8 cellular contexts compared by ENCODE assay signal in genomic region chr6:26251354-26252081, GRCh38.
A peak's percentile ranks its signal among the peaks of the same experiment; 100 is the strongest.
DNase-seq lines count a peak whose midpoint lies in the region; ATAC-seq and TF ChIP-seq lines count a peak whose summit lies in the region.

No MANE protein-coding gene starts in this region.

- H3K4me1 ChIP-seq in esophagus squamous epithelium (peaks cover 0 to 52% (median 0%) of the 10 kb centered on the region in 3 donors), transverse colon (peaks cover 3 to 17% (median 8%) of the 10 kb centered on the region in 4 donors)

- in situ Hi-C loops in transverse colon (cut with MboI; ENCODE audit: low pct_ligation_motif_present in 1 of 4, low pct_unique_long_range_greater_than_20kb in 1 of 4, low sequenced_read_pairs in 3 of 4) = no loop called here

- H3K36me3 ChIP-seq in esophagus squamous epithelium (no peaks in the 10 kb centered on the region), transverse colon (no peaks in the 10 kb centered on the region)

- TF ChIP-seq CTCF in AG09309 (IDR thresholded peaks at IDR 0.05; ENCODE audit: control insufficient read depth, insufficient read depth, low read depth, low read length, missing control alignments) (no peak), esophagus squamous epithelium (IDR thresholded peaks at IDR 0.05) (no peak), transverse colon (IDR thresholded peaks at IDR 0.05) (no peak)

- peak overlapping the region; percentile 40 for H3K4me3 ChIP-seq in AG09309 (ENCODE audit: control insufficient read depth, low read depth, low read length)
- peak overlapping the region; percentile 38 to 65 (median 57) for H3K4me3 ChIP-seq in esophagus squamous epithelium
- peak overlapping the region; percentile 9 to 54 (median 43) for H3K4me3 ChIP-seq in transverse colon

- peaks cover 39% of the 10 kb centered on the region for H3K4me1 Mint-ChIP-seq in activated T-cell treated with anti-CD3 and anti-CD28 coated beads, Interleukin-2, amount 50 U/mL, for 4 hours (ENCODE audit: low read depth)
- H3K4me1 Mint-ChIP-seq in naive B cell = peaks cover 32 to 48% (median 43%) of the 10 kb centered on the region in 3 donors

- H3K27ac Mint-ChIP-seq in naive B cell = peak overlapping the region; percentile 54 to 97 (median 88)

- H3K27ac ChIP-seq in esophagus squamous epithelium (peak overlapping the region; percentile 83 to 96 (median 92)), transverse colon (peak overlapping the region; percentile 85 to 93 (median 89))

- H3K9me3 ChIP-seq in esophagus squamous epithelium (no peaks in the 10 kb centered on the region), transverse colon (no peaks in the 10 kb centered on the region)

- no peaks in the 10 kb centered on the region for H3K9me3 Mint-ChIP-seq in activated T-cell treated with anti-CD3 and anti-CD28 coated beads, Interleukin-2, amount 50 U/mL, for 4 hours
- peaks cover 0 to 6% (median 0%) of the 10 kb centered on the region in 7 donors for H3K9me3 Mint-ChIP-seq in naive B cell

- DNase-seq in AG09309 (ENCODE audit: low read depth) = no peak
- DNase-seq in NOMO-1 treated with dmso at 0.1 percent for 144 hours (lab: John Stamatoyannopoulos, UW; ENCODE audit: unreplicated experiment) = peak; percentile 88
- peak; percentile 27 for DNase-seq in activated T-cell treated with anti-CD3 and anti-CD28 coated beads, Interleukin-2, amount 50 U/mL, for 4 hours
- no peak for DNase-seq in esophagus squamous epithelium (lab: John Stamatoyannopoulos, UW)
- peak; percentile 69 for DNase-seq in naive B cell
- DNase-seq in transverse colon = peak; percentile 82

- no peaks in the 10 kb centered on the region for H3K36me3 Mint-ChIP-seq in activated T-cell treated with anti-CD3 and anti-CD28 coated beads, Interleukin-2, amount 50 U/mL, for 4 hours (ENCODE audit: insufficient read depth)
- no peaks in the 10 kb centered on the region for H3K36me3 Mint-ChIP-seq in naive B cell

- ATAC-seq in GM19035 (IDR thresholded peaks at IDR 0.05; ENCODE audit: unreplicated experiment) = peak; percentile 51
- peak; percentile 47 for ATAC-seq in HG03442 (IDR thresholded peaks at IDR 0.05; ENCODE audit: unreplicated experiment)
- ATAC-seq in activated T-cell treated with anti-CD3 and anti-CD28 coated beads, Interleukin-2, amount 50 U/mL, for 4 hours = peak; percentile 41 to 54
- peak; percentile 40 to 50 for ATAC-seq in naive B cell (ENCODE audit: low read depth in 2 of 2)

- peak overlapping the region; percentile 89 for H3K4me3 Mint-ChIP-seq in activated T-cell treated with anti-CD3 and anti-CD28 coated beads, Interleukin-2, amount 50 U/mL, for 4 hours
- peak overlapping the region; percentile 93 to 100 (median 96) for H3K4me3 Mint-ChIP-seq in naive B cell

- H3K27me3 Mint-ChIP-seq in activated T-cell treated with anti-CD3 and anti-CD28 coated beads, Interleukin-2, amount 50 U/mL, for 4 hours (ENCODE audit: low read depth) = no peaks in the 10 kb centered on the region
- H3K27me3 Mint-ChIP-seq in naive B cell = no peaks in the 10 kb centered on the region

- no peak for TF ChIP-seq EP300 in transverse colon (IDR thresholded peaks at IDR 0.05; ENCODE audit: low read depth)

- WGBS in esophagus squamous epithelium, 2 donors = 0 to 1% methylated on average over 15 to 28 of the region's 32 CpGs
- WGBS in transverse colon (ENCODE audit: low coverage in 1 of 2), 2 donors = 6 to 8% methylated on average over 4 to 32 of the region's 32 CpGs

- TF ChIP-seq POLR2A in esophagus squamous epithelium (IDR thresholded peaks at IDR 0.05) = peak in 3 of 4 donors; percentile 61 to 95 (median 91)
- peak; percentile 96 for TF ChIP-seq POLR2A in transverse colon (IDR thresholded peaks at IDR 0.05)

- intact Hi-C loops in esophagus squamous epithelium (cut with DNase I) = no loop called here
- intact Hi-C loops in transverse colon (cut with DNase I; ENCODE audit: low total_unique reads) = no loop called here

- H3K27me3 ChIP-seq in esophagus squamous epithelium (peaks cover 0 to 75% (median 0%) of the 10 kb centered on the region in 4 donors), transverse colon (peaks cover 37% of the 10 kb centered on the region)

Comparison
In these comparisons a context has a peak if more than half of its experiments do, and no peak if none do; other contexts are left out.
1. DNase-seq: peak in NOMO-1 treated with dmso at 0.1 percent for 144 hours (single experiment), activated T-cell treated with anti-CD3 and anti-CD28 coated beads, Interleukin-2, amount 50 U/mL, for 4 hours (single experiment), naive B cell (single experiment) and transverse colon (single experiment); none in AG09309 (single experiment) and esophagus squamous epithelium (single experiment).
2. Peak in every context shown above with its lines, with median percentiles within 50 percentile points of each other: H3K4me3 ChIP-seq and ATAC-seq.